9 cellular contexts compared by ENCODE assay signal in the genomic region with DNA sequence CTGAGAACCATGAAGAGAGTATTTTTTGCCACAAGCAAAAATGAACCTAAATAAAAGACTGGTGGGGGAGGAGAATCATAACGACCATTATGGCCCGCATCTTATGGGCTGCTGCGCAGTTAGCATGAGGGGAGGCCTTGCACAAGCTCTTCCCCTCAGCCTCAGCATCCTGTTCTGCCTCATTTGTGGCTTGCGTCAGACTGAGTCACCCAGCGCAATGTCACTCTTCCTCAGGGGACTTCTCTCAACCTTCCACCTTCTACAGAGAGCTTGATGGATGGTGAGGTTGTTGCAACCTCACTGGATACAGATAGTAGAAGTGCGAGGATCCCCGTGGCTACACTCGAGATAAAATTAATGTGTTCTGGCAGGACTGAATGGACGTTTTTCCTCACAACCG. TPM values are rescaled to one million over a fixed set of nuclear protein-coding genes. Genes with fewer than 3 reads are reported as not detected.
DNase-seq lines count a peak whose midpoint lies in the region; ATAC-seq, FAIRE-seq and TF ChIP-seq lines count a peak whose summit lies in the region.
"Had no signal": no experiment of that assay in that cellular context is flagged by ENCODE, and none has a peak within 500 bp of the region (broad histone marks: within the 10 kb centered on the region; RNA-seq: fewer than 3 reads in every experiment).

No MANE protein-coding gene starts in this region.

- H3K36me3 ChIP-seq in right atrium auricular region: peaks cover 40% of the 10 kb centered on the region
- peaks cover 0 to 35% (median 16%) of the 10 kb centered on the region in 4 donors for H3K36me3 ChIP-seq in transverse colon

- H3K27ac ChIP-seq in right atrium auricular region (no peak overlapping the region), transverse colon (no peak overlapping the region)
- H3K27ac ChIP-seq: C4-2B had no signal

- in situ Hi-C loops in transverse colon (cut with MboI; ENCODE audit: low pct_ligation_motif_present in 1 of 4, low pct_unique_long_range_greater_than_20kb in 1 of 4, low sequenced_read_pairs in 3 of 4): no loop called here

- H3K4me3 ChIP-seq in right atrium auricular region: no peak overlapping the region
- H3K4me3 ChIP-seq in fibroblast of pulmonary artery (replicated peaks; ENCODE audit: low read depth, low read length): no peak overlapping the region
- no peak overlapping the region for H3K4me3 ChIP-seq in transverse colon

- TF ChIP-seq POLR2A in transverse colon (IDR thresholded peaks at IDR 0.05): peak; percentile 10

- no peak for TF ChIP-seq CTCF in right atrium auricular region (IDR thresholded peaks at IDR 0.05)
- TF ChIP-seq CTCF in fibroblast of pulmonary artery (IDR thresholded peaks at IDR 0.05; ENCODE audit: low read length, missing control alignments): no peak
- TF ChIP-seq CTCF in transverse colon (IDR thresholded peaks at IDR 0.05): no peak

- no peak for ATAC-seq in Right ventricle myocardium inferior

- FAIRE-seq in RCC 7860 (lab: Jason Lieb, UNC): peak; percentile 66

- TF ChIP-seq EP300 in transverse colon (IDR thresholded peaks at IDR 0.05; ENCODE audit: low read depth): no peak

- no peaks in the 10 kb centered on the region for H3K27me3 ChIP-seq in right atrium auricular region
- H3K27me3 ChIP-seq in transverse colon: no peaks in the 10 kb centered on the region

- WGBS in transverse colon (ENCODE audit: low coverage in 1 of 2), 2 donors: 57 to 68% methylated on average over 8 to 10 of the region's 10 CpGs

- H3K9me3 ChIP-seq in right atrium auricular region (no peaks in the 10 kb centered on the region), transverse colon (no peaks in the 10 kb centered on the region)

- no peaks in the 10 kb centered on the region for H3K4me1 ChIP-seq in right atrium auricular region
- H3K4me1 ChIP-seq in transverse colon: peaks cover 0 to 8% (median 0%) of the 10 kb centered on the region in 4 donors

- intact Hi-C loops in Right ventricle myocardium inferior (cut with DNase I) (no loop called here), transverse colon (cut with DNase I; ENCODE audit: low total_unique reads) (no loop called here)

- DNase-seq in Right ventricle myocardium inferior (ENCODE audit: missing footprints) (peak; percentile 65), right atrium auricular region (ENCODE audit: low spot score) (no peak), RCC 7860 (ENCODE audit: low spot score) (peak; percentile 75), fibroblast of pulmonary artery (ENCODE audit: low read depth) (peak; percentile 10), transverse colon (no peak), DMS79 treated with DMSO at 0.1 percent for 48 hours (lab: John Stamatoyannopoulos, UW) (no peak), NCI-H1105 treated with DMSO at 0.1 percent for 48 hours (lab: John Stamatoyannopoulos, UW) (no peak), NCI-H226 (no peak)

RNA-seq across cellular contexts. Expression of a gene that starts 16.8 kb away (rescaled TPM):
- total RNA-seq in Right ventricle myocardium inferior: not detected
- total RNA-seq in right atrium auricular region: not detected
- 100 to 1,000 TPM; 197 to 480 (median 266) TPM for total RNA-seq in transverse colon

RNA-seq across cellular contexts. Expression of a gene that starts 17.5 kb away (rescaled TPM):
- total RNA-seq in Right ventricle myocardium inferior (383 TPM), right atrium auricular region (100 to 1,000 TPM; 242 to 490 TPM), transverse colon (100 to 1,000 TPM; 134 to 351 (median 225) TPM)

RNA-seq across cellular contexts. Expression of a gene that starts 37.6 kb away (rescaled TPM):
- 0.65 TPM for total RNA-seq in Right ventricle myocardium inferior
- total RNA-seq in right atrium auricular region: 1 to 10 TPM in 1 of 2 donors, under 1 TPM in 1; 0.55 to 1.6 TPM
- total RNA-seq in transverse colon: 100 to 1,000 TPM in 2 of 4 donors, 10 to 100 TPM in 2; 42.1 to 110 (median 75.5) TPM

Comparison
In these comparisons a context has a peak if more than half of its experiments do, and no peak if none do; other contexts are left out.
1. DNase-seq: peak in Right ventricle myocardium inferior (single experiment), RCC 7860 (single experiment) and fibroblast of pulmonary artery (single experiment); none in right atrium auricular region (single experiment), transverse colon (single experiment), DMS79 treated with DMSO at 0.1 percent for 48 hours (single experiment), NCI-H1105 treated with DMSO at 0.1 percent for 48 hours (single experiment) and NCI-H226 (single experiment).
2. RNA of a gene that starts 16.8 kb away (total RNA-seq): 197 to 480 TPM in transverse colon; not detected in Right ventricle myocardium inferior (single experiment) and not detected in right atrium auricular region; every median in the first group is over 100 times any median in the second.
3. RNA of a gene that starts 37.6 kb away (total RNA-seq): 42.1 to 110 TPM in transverse colon; 0.55 to 1.6 TPM in right atrium auricular region and 0.65 TPM in Right ventricle myocardium inferior (single experiment); every median in the first group is over 10 times any median in the second.